29 cellular contexts compared by ENCODE assay signal in the genomic region with DNA sequence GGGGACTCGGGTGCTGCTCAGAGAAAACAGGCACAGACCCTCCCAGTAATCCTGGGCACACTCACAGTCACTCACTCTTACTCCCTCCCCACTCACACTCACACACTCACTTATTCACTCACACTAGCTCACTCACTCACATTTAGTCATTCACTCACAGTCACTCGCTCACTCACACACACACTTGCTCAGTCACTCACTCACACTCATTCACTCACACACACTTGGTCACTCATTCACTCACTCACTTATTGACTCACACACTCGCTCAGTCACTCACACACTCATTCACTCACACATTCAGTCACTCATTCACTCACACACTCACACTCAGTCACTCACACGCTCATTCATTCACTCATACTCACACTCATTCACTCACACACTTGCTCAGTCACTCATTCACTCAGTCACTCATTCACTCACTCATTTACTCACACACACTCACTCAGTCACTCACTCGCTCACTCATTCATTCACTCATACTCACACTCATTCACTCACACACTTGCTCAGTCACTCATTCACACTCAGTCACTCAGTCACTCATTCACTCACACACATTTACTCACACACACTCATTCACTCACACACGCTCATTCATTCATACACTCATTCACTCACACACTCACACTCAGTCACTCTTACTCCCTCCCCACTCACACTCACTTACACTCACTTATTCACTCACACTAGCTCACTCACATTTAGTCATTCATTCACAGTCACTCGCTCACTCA.
"Had no signal": no experiment of that assay in that cellular context is flagged by ENCODE, and none has a peak within 500 bp of the region (broad histone marks: within the 10 kb centered on the region; RNA-seq: fewer than 3 reads in every experiment).

No MANE protein-coding gene starts in this region.

- H3K27ac ChIP-seq: brain microvascular endothelial cell, colonic mucosa, WERI-Rb-1 had no signal

- H3K4me3 ChIP-seq: colonic mucosa had no signal

- H3K4me1 Mint-ChIP-seq: activated CD4-positive, alpha-beta T cell treated with anti-CD3 and anti-CD28 coated beads for 36 hours; activated CD4-positive, alpha-beta T cell treated with anti-CD3 and anti-CD28 coated beads, Interleukin-2, amount 10 ng/mL, durations not matched to agents 24 days and 14 days; activated CD8-positive, alpha-beta memory T cell treated with anti-CD3 and anti-CD28 coated beads, Interleukin-2, amount 10 ng/mL, durations not matched to agents 7 days and 5 days; activated T-helper 17 cell treated with anti-CD3 and anti-CD28 coated beads, Interleukin-2, amount 50 U/mL, for 72 hours; T-cell had no signal

- ATAC-seq: activated CD4-positive, alpha-beta T cell treated with anti-CD3 and anti-CD28 coated beads for 36 hours; activated CD8-positive, alpha-beta memory T cell treated with anti-CD3 and anti-CD28 coated beads, Interleukin-2, amount 10 ng/mL, durations not matched to agents 7 days and 5 days; activated CD8-positive, alpha-beta T cell treated with anti-CD3 and anti-CD28 coated beads, Interleukin-2, amount 10 ng/mL, durations not matched to agents 7 days and 5 days; activated T-cell treated with anti-CD3 and anti-CD28 coated beads, Interleukin-2, amount 50 U/mL, for 4 hours; activated T-helper 17 cell treated with anti-CD3 and anti-CD28 coated beads, Interleukin-2, amount 50 U/mL, for 72 hours; esophagus mucosa; T-cell had no signal

- H3K36me3 ChIP-seq: brain microvascular endothelial cell, colonic mucosa, WERI-Rb-1 had no signal

- H3K9me3 Mint-ChIP-seq: activated CD4-positive, alpha-beta memory T cell treated with anti-CD3 and anti-CD28 coated beads for 36 hours; activated CD4-positive, alpha-beta T cell treated with anti-CD3 and anti-CD28 coated beads, Interleukin-2, amount 10 ng/mL, durations not matched to agents 24 days and 14 days; activated T-cell treated with anti-CD3 and anti-CD28 coated beads, Interleukin-2, amount 50 U/mL, for 4 hours; activated T-helper 17 cell treated with anti-CD3 and anti-CD28 coated beads, Interleukin-2, amount 50 U/mL, for 72 hours; T-cell; T-helper 1 cell treated with Interleukin-12 subunit alpha and Interleukin-12 subunit beta and Interleukin-4 antibody, amounts not matched to agents 30 μg/mL and 1 μg/mL, for 36 hours had no signal

- FAIRE-seq: astrocyte, endometrium, frontal cortex had no signal

- H3K27me3 ChIP-seq: brain microvascular endothelial cell, colonic mucosa had no signal

- H3K27me3 Mint-ChIP-seq: activated CD4-positive, alpha-beta T cell treated with anti-CD3 and anti-CD28 coated beads for 36 hours; activated CD4-positive, alpha-beta T cell treated with anti-CD3 and anti-CD28 coated beads, Interleukin-2, amount 10 ng/mL, durations not matched to agents 24 days and 14 days; activated CD8-positive, alpha-beta memory T cell treated with anti-CD3 and anti-CD28 coated beads, Interleukin-2, amount 10 ng/mL, durations not matched to agents 7 days and 5 days; activated naive CD8-positive, alpha-beta T cell; activated T-helper 17 cell treated with anti-CD3 and anti-CD28 coated beads, Interleukin-2, amount 50 U/mL, for 72 hours; T-cell had no signal

- H3K4me1 ChIP-seq: colonic mucosa had no signal

- H3K27ac Mint-ChIP-seq: activated CD4-positive, alpha-beta memory T cell treated with anti-CD3 and anti-CD28 coated beads for 36 hours; activated CD4-positive, alpha-beta T cell treated with anti-CD3 and anti-CD28 coated beads for 36 hours; activated CD4-positive, alpha-beta T cell treated with anti-CD3 and anti-CD28 coated beads, Interleukin-2, amount 10 ng/mL, durations not matched to agents 24 days and 14 days; activated CD8-positive, alpha-beta memory T cell treated with anti-CD3 and anti-CD28 coated beads, Interleukin-2, amount 10 ng/mL, durations not matched to agents 7 days and 5 days; activated CD8-positive, alpha-beta T cell treated with anti-CD3 and anti-CD28 coated beads, Interleukin-2, amount 10 ng/mL, durations not matched to agents 7 days and 5 days; activated naive CD8-positive, alpha-beta T cell; activated T-helper 17 cell treated with anti-CD3 and anti-CD28 coated beads, Interleukin-2, amount 50 U/mL, for 72 hours; T-cell; T-helper 1 cell treated with Interleukin-12 subunit alpha and Interleukin-12 subunit beta and Interleukin-4 antibody, amounts not matched to agents 30 μg/mL and 1 μg/mL, for 36 hours had no signal

- H3K9me3 ChIP-seq: colonic mucosa had no signal

- H3K4me3 Mint-ChIP-seq: activated CD4-positive, alpha-beta memory T cell treated with anti-CD3 and anti-CD28 coated beads for 36 hours; activated CD4-positive, alpha-beta T cell treated with anti-CD3 and anti-CD28 coated beads for 36 hours; activated CD4-positive, alpha-beta T cell treated with anti-CD3 and anti-CD28 coated beads, Interleukin-2, amount 10 ng/mL, durations not matched to agents 24 days and 14 days; activated CD8-positive, alpha-beta memory T cell treated with anti-CD3 and anti-CD28 coated beads, Interleukin-2, amount 10 ng/mL, durations not matched to agents 7 days and 5 days; activated CD8-positive, alpha-beta T cell treated with anti-CD3 and anti-CD28 coated beads, Interleukin-2, amount 10 ng/mL, durations not matched to agents 7 days and 5 days; activated naive CD8-positive, alpha-beta T cell; activated T-cell treated with anti-CD3 and anti-CD28 coated beads, Interleukin-2, amount 50 U/mL, for 4 hours; activated T-helper 17 cell treated with anti-CD3 and anti-CD28 coated beads, Interleukin-2, amount 50 U/mL, for 72 hours; T-cell; T-helper 1 cell treated with Interleukin-12 subunit alpha and Interleukin-12 subunit beta and Interleukin-4 antibody, amounts not matched to agents 30 μg/mL and 1 μg/mL, for 36 hours had no signal

- DNase-seq: activated CD4-positive, alpha-beta memory T cell treated with anti-CD3 and anti-CD28 coated beads for 36 hours; activated CD4-positive, alpha-beta T cell treated with anti-CD3 and anti-CD28 coated beads for 36 hours; activated CD4-positive, alpha-beta T cell treated with anti-CD3 and anti-CD28 coated beads, Interleukin-2, amount 10 ng/mL, durations not matched to agents 24 days and 14 days; activated CD4-positive, CD25-positive, alpha-beta regulatory T cell; activated CD4-positive, CD25-positive, alpha-beta regulatory T cell treated with anti-CD3 and anti-CD28 coated beads, Interleukin-2, amount 50 U/mL, for 72 hours; activated CD8-positive, alpha-beta memory T cell treated with anti-CD3 and anti-CD28 coated beads, Interleukin-2, amount 10 ng/mL, durations not matched to agents 7 days and 5 days; activated CD8-positive, alpha-beta T cell treated with anti-CD3 and anti-CD28 coated beads, Interleukin-2, amount 10 ng/mL, durations not matched to agents 7 days and 5 days; activated effector memory CD4-positive, alpha-beta T cell treated with Interleukin-2 at 50 U/mL for 16 hours; activated gamma-delta T cell treated with Interleukin-2 at 50 U/mL for 16 hours; activated naive CD4-positive, alpha-beta T cell treated with anti-CD3 and anti-CD28 coated beads, Interleukin-2, amount 50 U/mL, for 16 hours; activated naive CD4-positive, alpha-beta T cell treated with Interleukin-2 at 50 U/mL for 16 hours; activated T-cell treated with anti-CD3 and anti-CD28 coated beads, Interleukin-2, amount 50 U/mL, for 4 hours; amniotic stem cell; anterior cingulate cortex; brain microvascular endothelial cell; caudate nucleus; colonic mucosa; effector CD8-positive, alpha-beta T cell; foreskin fibroblast; T-cell; T-helper 9 cell; WERI-Rb-1 had no signal

- H3K36me3 Mint-ChIP-seq: activated CD4-positive, alpha-beta memory T cell treated with anti-CD3 and anti-CD28 coated beads for 36 hours; activated CD8-positive, alpha-beta memory T cell treated with anti-CD3 and anti-CD28 coated beads, Interleukin-2, amount 10 ng/mL, durations not matched to agents 7 days and 5 days; activated naive CD8-positive, alpha-beta T cell; T-cell had no signal
